In the genomic region with DNA sequence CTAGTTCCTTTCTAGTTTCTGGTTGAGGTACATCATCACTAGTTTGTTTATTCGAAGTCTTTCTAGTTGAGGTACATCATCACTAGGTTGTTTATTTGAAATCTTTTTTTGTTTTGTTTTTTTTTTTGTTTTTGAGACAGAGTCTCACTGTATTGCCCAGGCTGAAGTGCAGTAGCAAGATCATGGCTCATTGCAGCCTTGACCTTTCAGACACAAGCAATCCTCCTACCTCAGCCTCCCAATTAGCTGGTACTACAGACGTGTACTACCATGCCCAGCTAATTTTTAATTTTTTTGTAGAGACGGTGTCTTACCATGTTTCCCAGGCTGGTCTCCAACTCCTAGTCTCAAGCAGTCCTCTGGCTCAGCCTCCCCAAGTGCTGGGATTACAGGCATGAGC, we compare ENCODE assay signal across 11 cellular contexts.
"Had no signal": no experiment of that assay in that cellular context is flagged by ENCODE, and none has a peak within 500 bp of the region (broad histone marks: within the 10 kb centered on the region; RNA-seq: fewer than 3 reads in every experiment).

No MANE protein-coding gene starts in this region.

- H3K4me2 ChIP-seq: GM23338 had no signal

- DNase-seq: GM23248, GOT3, H7, H9, HCEC 1CT, HFFc6 had no signal

- H3K27ac Mint-ChIP-seq: GM23338, H9, HFFc6 had no signal

- ATAC-seq: GM23338, HCT116 had no signal

- H3K4me3 ChIP-seq: GM23248, GM23338, HAP-1 had no signal

- H3K4me1 Mint-ChIP-seq: GM23338, H9 had no signal

- H2AFZ ChIP-seq: GM23248, GM23338 had no signal

- H3K9me3 Mint-ChIP-seq: GM23338, H9, HFFc6 had no signal

- H3K4me3 Mint-ChIP-seq: GM23338, H9, HFFc6 had no signal

- H3K9ac ChIP-seq: GM23248 had no signal

- H3K27ac ChIP-seq: GM23248 had no signal

- FAIRE-seq: H1, H54 had no signal
